Comparison of ENCODE assay signal across 6 cellular contexts in genomic region chr5:3372289-3372688, GRCh38.
"Had no signal": no experiment of that assay in that cellular context is flagged by ENCODE, and none has a peak within 500 bp of the region (broad histone marks: within the 10 kb centered on the region; RNA-seq: fewer than 3 reads in every experiment).

No MANE protein-coding gene starts in this region.

- DNase-seq: GM23248, GOT3, H7 had no signal

- ATAC-seq: HCT116 had no signal

- H3K4me3 ChIP-seq: GM23248, HAP-1 had no signal

- H3K36me3 ChIP-seq: HAP-1 had no signal

- H3K27ac ChIP-seq: GM23248 had no signal

- H3K9ac ChIP-seq: GM23248 had no signal

- H3K4me1 ChIP-seq: HAP-1 had no signal

- FAIRE-seq: HTR-8/SVneo had no signal

- H2AFZ ChIP-seq: GM23248 had no signal
